20 cellular contexts compared by ENCODE assay signal in genomic region chr2:171274757-171275156, GRCh38.
DNase-seq lines count a peak whose midpoint lies in the region; ATAC-seq, FAIRE-seq and TF ChIP-seq lines count a peak whose summit lies in the region.
"Had no signal": no experiment of that assay in that cellular context is flagged by ENCODE, and none has a peak within 500 bp of the region (broad histone marks: within the 10 kb centered on the region; RNA-seq: fewer than 3 reads in every experiment).

No MANE protein-coding gene starts in this region.

- CTCF ChIA-PET in HepG2 (lab: Yijun Ruan, JAX; ENCODE audit: low intra/inter-chr PET ratio, low total read pairs): no interaction called here
- CTCF ChIA-PET in Panc1 (lab: Charles Lee): no interaction called here

- 94% methylated on average over 2 of the region's 2 CpGs for WGBS in HepG2 (ENCODE audit: low lambda C conversion rate)
- 100% methylated on average over 2 of the region's 2 CpGs for WGBS in right lobe of liver (ENCODE audit: insufficient coverage, low coverage, low lambda C conversion rate, missing lambda C conversion rate)

- H3K36me3 ChIP-seq in HepG2 (replicated peaks in 1 of 2; ENCODE audit: control insufficient read depth in 1 of 2, insufficient read depth in 2 of 2, low read length in 2 of 2) (no peaks in the 10 kb centered on the region), right lobe of liver (no peaks in the 10 kb centered on the region), Panc1 (ENCODE audit: control insufficient read depth, insufficient read depth, low read length) (no peaks in the 10 kb centered on the region), brain microvascular endothelial cell (replicated peaks) (no peaks in the 10 kb centered on the region)
- H3K36me3 ChIP-seq: BLaER1 had no signal

- H3K27ac ChIP-seq in HepG2 (ENCODE audit: extremely low read length, insufficient read depth, low read length) (no peak overlapping the region), right lobe of liver (no peak overlapping the region), Panc1 (ENCODE audit: low read length) (no peak overlapping the region), brain microvascular endothelial cell (no peak overlapping the region)
- H3K27ac ChIP-seq: BLaER1, HL-60 had no signal

- no peak overlapping the region for H2AFZ ChIP-seq in HepG2 (ENCODE audit: low read length)

- TF ChIP-seq POLR2A in HepG2 (IDR thresholded peaks at IDR 0.05; ENCODE audit: insufficient read depth in 1 of 2, low read depth in 2 of 2, low read length in 2 of 2) (no peak), right lobe of liver (IDR thresholded peaks at IDR 0.05) (no peak)

- FAIRE-seq in HepG2 (lab: Jason Lieb, UNC) (no peak), urothelium cell line (lab: Jason Lieb, UNC) (no peak)
- FAIRE-seq: GM12892, GM18507, H54 had no signal

- H3K27me3 ChIP-seq in HepG2 (ENCODE audit: control insufficient read depth in 1 of 2, insufficient read depth in 2 of 2, low read length in 2 of 2) (no peaks in the 10 kb centered on the region), right lobe of liver (no peaks in the 10 kb centered on the region), Panc1 (ENCODE audit: control insufficient read depth, insufficient read depth, low read length) (no peaks in the 10 kb centered on the region), brain microvascular endothelial cell (replicated peaks) (no peaks in the 10 kb centered on the region)
- H3K27me3 ChIP-seq: BLaER1 had no signal

- POLR2A ChIA-PET in HepG2 (lab: Yijun Ruan, JAX): no interaction called here
- POLR2A ChIA-PET in Panc1 (lab: Charles Lee): interaction anchor here (0.5 kb wide), 1 partner anchor 1078 kb away, joined by 3 read pairs; no protein-coding TSS in a partner anchor

- H3K4me2 ChIP-seq in HepG2 (ENCODE audit: low read depth, low read length): no peak overlapping the region
- H3K4me2 ChIP-seq: BLaER1 had no signal

- ATAC-seq in HepG2: peak; percentile 73
- ATAC-seq in right lobe of liver: no peak
- no peak for ATAC-seq in Panc1
- ATAC-seq: HCT116 had no signal

- H3K4me3 ChIP-seq in HepG2 (replicated peaks in 1 of 3; ENCODE audit: insufficient read depth in 1 of 3, low read depth in 2 of 3, low read length in 3 of 3): no peak overlapping the region
- H3K4me3 ChIP-seq in right lobe of liver: no peak overlapping the region
- no peak overlapping the region for H3K4me3 ChIP-seq in Panc1 (ENCODE audit: low read depth in 2 of 2, low read length in 2 of 2)
- H3K4me3 ChIP-seq in brain microvascular endothelial cell (ENCODE audit: low read depth, low read length): no peak overlapping the region
- H3K4me3 ChIP-seq: BLaER1 had no signal

- DNase-seq in HepG2 (ENCODE audit: low spot score) (no peak), right lobe of liver (no peak), Panc1 (ENCODE audit: low read depth, low spot score) (no peak), brain microvascular endothelial cell (no peak), urothelium cell line (ENCODE audit: low spot score) (no peak), cerebellar nuclear complex (lab: John Stamatoyannopoulos, UW) (no peak), NCI-H146 (lab: John Stamatoyannopoulos, UW) (no peak)
- DNase-seq in central memory CD4-positive, alpha-beta T cell: no peak
- DNase-seq: 8988T; CD4-positive, alpha-beta memory T cell; DMS153; DMS79; GDM1; HFFc6 had no signal

- TF ChIP-seq CTCF in HepG2 (CRISPR knock-in tag; IDR thresholded peaks at IDR 0.05) (peak; percentile 21; the same call in 1 of the 2 replicates), right lobe of liver (IDR thresholded peaks at IDR 0.05) (no peak), Panc1 (IDR thresholded peaks at IDR 0.05) (peak; percentile 14; the same call in 1 of the 2 replicates), brain microvascular endothelial cell (IDR thresholded peaks at IDR 0.05; ENCODE audit: low read depth, low read length, missing control alignments) (peak; percentile 11)

- H3K4me1 ChIP-seq in HepG2 (ENCODE audit: insufficient read depth, low read length) (peaks cover 12% of the 10 kb centered on the region), right lobe of liver (peaks cover 0 to 6% (median 0%) of the 10 kb centered on the region in 4 donors), Panc1 (ENCODE audit: control insufficient read depth, insufficient read depth, low read length) (peaks cover 16% of the 10 kb centered on the region)
- H3K4me1 ChIP-seq: BLaER1 had no signal

- intact Hi-C loops in HepG2 (cut with micrococcal nuclease; ENCODE audit: unreplicated experiment): no loop called here
- intact Hi-C loops in right lobe of liver (cut with DNase I): no loop called here
- intact Hi-C loops in Panc1 (cut with micrococcal nuclease; ENCODE audit: unreplicated experiment): no loop called here

- no peak for TF ChIP-seq RAD21 in HepG2 (CRISPR knock-in tag; IDR thresholded peaks at IDR 0.05)

- TF ChIP-seq EP300 in HepG2 (IDR thresholded peaks at IDR 0.05; ENCODE audit: low read depth in 2 of 2, low read length in 2 of 2) (no peak), HepG2 (CRISPR knock-in tag; IDR thresholded peaks at IDR 0.05; ENCODE audit: borderline replicate concordance) (no peak)

- no peaks in the 10 kb centered on the region for H4K20me1 ChIP-seq in HepG2 (ENCODE audit: insufficient read depth, low read length)
- H4K20me1 ChIP-seq: BLaER1 had no signal

- H3K79me2 ChIP-seq in HepG2 (ENCODE audit: insufficient read depth, low read length): no peaks in the 10 kb centered on the region

- H3K9me3 ChIP-seq in HepG2 (ENCODE audit: low read length) (no peaks in the 10 kb centered on the region), right lobe of liver (no peaks in the 10 kb centered on the region), Panc1 (ENCODE audit: control insufficient read depth, insufficient read depth, low read depth, low read length) (no peaks in the 10 kb centered on the region)
- H3K9me3 ChIP-seq: BLaER1 had no signal

- no TSS peak for BruUV-seq in HepG2 (replicated peaks; lab: Mats Ljungman, UMichigan)
- no TSS peak for BruUV-seq in Panc1 (replicated peaks; lab: Mats Ljungman, UMichigan)

- no peak overlapping the region for H3K9ac ChIP-seq in HepG2 (ENCODE audit: insufficient read depth, low read depth, low read length)
- H3K9ac ChIP-seq: BLaER1 had no signal

- in situ Hi-C loops in HepG2 (cut with HindIII; ENCODE audit: extremely low pct_ligation_motif_present, low pct_unique_long_range_greater_than_20kb) (no loop called here), Panc1 (cut with HindIII; ENCODE audit: low pct_unique_long_range_greater_than_20kb, low sequenced_read_pairs) (no loop called here), brain microvascular endothelial cell (cut with HindIII; ENCODE audit: low pct_ligation_motif_present, low sequenced_read_pairs) (no loop called here)

TF ChIP-seq in HepG2, 621 proteins besides CTCF, POLR2A, EP300 and RAD21:
- no peak for TF ChIP-seq ARNT2 (CRISPR knock-in tag; IDR thresholded peaks at IDR 0.05; ENCODE audit: low read depth)
- TF ChIP-seq STAG1 (CRISPR knock-in tag; IDR thresholded peaks at IDR 0.05): peak; percentile 26
TF ChIP-seq in HepG2: peak in this region for 1.

Comparison
In these comparisons a context has a peak if more than half of its experiments do, and no peak if none do; other contexts are left out.
1. CTCF ChIP-seq: peak in HepG2 (single experiment), Panc1 (single experiment) and brain microvascular endothelial cell (single experiment); none in right lobe of liver (0 of 4).